2 cellular contexts compared by ENCODE assay signal in genomic region chr2:169462896-169463695, GRCh38.
A peak's percentile ranks its signal among the peaks of the same experiment; 100 is the strongest.
TF ChIP-seq lines count a peak whose summit lies in the region.

No MANE protein-coding gene starts in this region.

TF ChIP-seq in IMR-90, 13 proteins besides CTCF, POLR2A, EP300 and RAD21:
- TF ChIP-seq CEBPB (IDR thresholded peaks at IDR 0.05; ENCODE audit: low read depth, low read length), result peak; percentile 30; the same call in 1 of the 2 replicates
- TF ChIP-seq MAZ (IDR thresholded peaks at IDR 0.05; ENCODE audit: borderline replicate concordance, low read depth, low read length), result 0 out of 2 replicates have a peak, but pooled peaks have one; percentile 20
- TF ChIP-seq RFX5 (IDR thresholded peaks at IDR 0.05; ENCODE audit: low read depth, low read length), result 0 out of 2 replicates have a peak, but pooled peaks have one; percentile 30
- TF ChIP-seq MAFK (IDR thresholded peaks at IDR 0.05; ENCODE audit: low read depth, low read length), result peak; percentile 59
- TF ChIP-seq RCOR1 (IDR thresholded peaks at IDR 0.05; ENCODE audit: insufficient replicate concordance, low read length), result no peak
- peak; percentile 39; the same call in 1 of the 2 replicates for TF ChIP-seq FOS (IDR thresholded peaks at IDR 0.05; ENCODE audit: low read depth, low read length)
- no peak for TF ChIP-seq MXI1 (IDR thresholded peaks at IDR 0.05; ENCODE audit: borderline replicate concordance, low read depth, low read length)
- TF ChIP-seq USF2 (IDR thresholded peaks at IDR 0.05; ENCODE audit: low read depth, low read length), result no peak

TF ChIP-seq in K562, 482 proteins besides CTCF, POLR2A, EP300 and RAD21:
- TF ChIP-seq ZBTB40 (IDR thresholded peaks at IDR 0.05) (no peak), ZBTB40 (CRISPR knock-in tag; IDR thresholded peaks at IDR 0.05) (no peak), NR0B1 (IDR thresholded peaks at IDR 0.05; ENCODE audit: partially characterized antibody) (no peak), YBX1 (IDR thresholded peaks at IDR 0.05) (no peak), SMC3 (conservative IDR thresholded peaks at IDR 0.05; ENCODE audit: insufficient read depth, low read depth, low read length) (no peak), NFRKB (IDR thresholded peaks at IDR 0.05; ENCODE audit: low read depth) (no peak)
